8 cellular contexts compared by ENCODE assay signal in the genomic region with DNA sequence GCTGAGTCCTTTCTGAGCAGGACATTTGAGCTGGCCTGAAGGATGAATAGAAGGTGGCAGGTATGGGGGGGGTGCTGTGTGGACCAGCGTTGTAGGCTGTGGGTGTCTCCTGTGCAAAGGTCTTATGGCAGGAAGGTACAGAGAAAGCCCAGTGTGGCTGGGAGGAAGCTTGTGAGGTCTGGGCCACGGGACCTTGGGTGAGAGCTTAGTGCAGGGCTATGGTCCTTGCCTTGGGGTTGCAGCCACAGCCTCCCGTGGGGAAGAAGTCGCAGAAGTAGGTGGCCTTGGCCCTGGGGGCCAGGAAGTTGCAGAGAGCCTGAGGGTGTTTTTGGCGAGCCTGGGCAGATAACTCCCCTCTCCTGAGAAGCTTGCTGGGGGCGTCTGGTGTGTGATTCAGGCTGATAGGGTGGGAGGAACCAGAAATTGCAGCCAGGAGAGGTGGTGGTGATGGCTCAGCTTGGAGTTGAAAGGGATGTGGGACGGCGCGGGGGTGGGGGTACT. TPM values are rescaled to one million over a fixed set of nuclear protein-coding genes. Genes with fewer than 3 reads are reported as not detected.
DNase-seq lines count a peak whose midpoint lies in the region; ATAC-seq, FAIRE-seq and TF ChIP-seq lines count a peak whose summit lies in the region.

No MANE protein-coding gene starts in this region.

- no peaks in the 10 kb centered on the region for H3K9me1 ChIP-seq in keratinocyte (ENCODE audit: control insufficient read depth, extremely low read depth, insufficient read depth, low read length)

- TF ChIP-seq CTCF in keratinocyte (optimal IDR thresholded peaks at IDR 0.05 in 1 of 3, IDR thresholded peaks at IDR 0.05 in 1 of 3, conservative IDR thresholded peaks at IDR 0.05 in 1 of 3; ENCODE audit: extremely low read depth in 1 of 3, insufficient read depth in 2 of 3, low read length in 3 of 3) (no peak), suprapubic skin (IDR thresholded peaks at IDR 0.05) (no peak)

- H3K79me2 ChIP-seq in keratinocyte (ENCODE audit: control insufficient read depth, insufficient read depth, low read length), result peaks cover 75% of the 10 kb centered on the region

- in situ Hi-C loops in KBM-7 (cut with MboI; ENCODE audit: low pct_unique_long_range_greater_than_20kb, low sequenced_read_pairs), result no loop called here

- peaks cover 0 to 21% (median 13%) of the 10 kb centered on the region in 4 donors for H3K4me1 Mint-ChIP-seq in CD4-positive, CD25-positive, alpha-beta regulatory T cell

- TF ChIP-seq POLR2A in suprapubic skin (IDR thresholded peaks at IDR 0.05), result no peak

- H3K27me3 ChIP-seq in CD4-positive, CD25-positive, alpha-beta regulatory T cell (ENCODE audit: control insufficient read depth, insufficient read depth, low read length), result peaks cover 4% of the 10 kb centered on the region
- H3K27me3 ChIP-seq in keratinocyte (ENCODE audit: control insufficient read depth, extremely low read depth, insufficient read depth, low read length) (no peaks in the 10 kb centered on the region), suprapubic skin (no peaks in the 10 kb centered on the region)

- 3% methylated on average over 9 of the region's 9 CpGs for WGBS in suprapubic skin

- H3K4me1 ChIP-seq in CD4-positive, CD25-positive, alpha-beta regulatory T cell (ENCODE audit: control insufficient read depth, insufficient read depth, low read length, poor library complexity, severe bottlenecking), result peaks cover 45% of the 10 kb centered on the region
- peaks cover 50% of the 10 kb centered on the region for H3K4me1 ChIP-seq in keratinocyte (ENCODE audit: control insufficient read depth, extremely low read depth, insufficient read depth, low read length)
- peaks cover 84% of the 10 kb centered on the region for H3K4me1 ChIP-seq in suprapubic skin

- no peaks in the 10 kb centered on the region for H3K9me3 ChIP-seq in CD4-positive, CD25-positive, alpha-beta regulatory T cell (ENCODE audit: control insufficient read depth in 2 of 2, low read length in 2 of 2)
- H3K9me3 ChIP-seq in keratinocyte (ENCODE audit: control insufficient read depth, low read depth, low read length) (no peaks in the 10 kb centered on the region), suprapubic skin (no peaks in the 10 kb centered on the region)

- H3K4me2 ChIP-seq in keratinocyte (ENCODE audit: control insufficient read depth, extremely low read depth, insufficient read depth, low read depth, low read length), result peak overlapping the region; percentile 90

- FAIRE-seq in keratinocyte (lab: Jason Lieb, UNC), result no peak

- no peak for TF ChIP-seq EP300 in suprapubic skin (IDR thresholded peaks at IDR 0.05)

- H3K27ac ChIP-seq in CD4-positive, CD25-positive, alpha-beta regulatory T cell (ENCODE audit: insufficient read depth, low read length, poor library complexity, severe bottlenecking), result no peak overlapping the region
- H3K27ac ChIP-seq in angular gyrus (ENCODE audit: low read depth, low read length), result peak overlapping the region; percentile 51
- H3K27ac ChIP-seq in keratinocyte (ENCODE audit: control insufficient read depth, insufficient read depth, low read length), result peak overlapping the region; percentile 89
- peak overlapping the region; percentile 22 for H3K27ac ChIP-seq in suprapubic skin

- H3K36me3 Mint-ChIP-seq in CD4-positive, CD25-positive, alpha-beta regulatory T cell, result no peaks in the 10 kb centered on the region

- peaks cover 0 to 2% (median 0%) of the 10 kb centered on the region in 7 donors for H3K9me3 Mint-ChIP-seq in CD4-positive, CD25-positive, alpha-beta regulatory T cell

- H4K20me1 ChIP-seq in keratinocyte (ENCODE audit: control insufficient read depth, extremely low read depth, insufficient read depth, low read length), result peaks cover 12% of the 10 kb centered on the region

- H2AFZ ChIP-seq in keratinocyte (ENCODE audit: control insufficient read depth, low read length), result no peak overlapping the region

- no peaks in the 10 kb centered on the region for H3K36me3 ChIP-seq in CD4-positive, CD25-positive, alpha-beta regulatory T cell (ENCODE audit: control insufficient read depth, insufficient read depth, low read length)
- H3K36me3 ChIP-seq in keratinocyte (ENCODE audit: control insufficient read depth in 2 of 2, extremely low read depth in 1 of 2, insufficient read depth in 2 of 2, low read length in 2 of 2), result peaks cover 7 to 21% of the 10 kb centered on the region in 2 experiments
- H3K36me3 ChIP-seq in suprapubic skin, result no peaks in the 10 kb centered on the region

- peaks cover 44% of the 10 kb centered on the region for H3K27me3 Mint-ChIP-seq in CD4-positive, CD25-positive, alpha-beta regulatory T cell

- no peak overlapping the region for H3K4me3 ChIP-seq in CD4-positive, CD25-positive, alpha-beta regulatory T cell (ENCODE audit: low read depth, low read length)
- H3K4me3 ChIP-seq in keratinocyte (ENCODE audit: control insufficient read depth in 2 of 3, extremely low read depth in 1 of 3, insufficient read depth in 2 of 3, low read depth in 1 of 3, low read length in 3 of 3) (peak overlapping the region; percentile 86 to 91 (median 90)), suprapubic skin (peak overlapping the region; percentile 66)

- peak overlapping the region in 1 of 3 donors; percentile 79 for H3K27ac Mint-ChIP-seq in CD4-positive, CD25-positive, alpha-beta regulatory T cell

- peak overlapping the region; percentile 86 for H3K9ac ChIP-seq in keratinocyte (ENCODE audit: control insufficient read depth, extremely low read depth, insufficient read depth, low read length)

- DNase-seq in CD4-positive, CD25-positive, alpha-beta regulatory T cell, result peak in 1 of 3 donors; percentile 31
- DNase-seq in KBM-7 (peak; percentile 84), keratinocyte (ENCODE audit: low read depth, low spot score) (no peak), suprapubic skin (ENCODE audit: low spot score in 2 of 2) (no peak), activated gamma-delta T cell (lab: John Stamatoyannopoulos, UW) (no peak)

- no peak for ATAC-seq in CD4-positive, CD25-positive, alpha-beta regulatory T cell (ENCODE audit: low read depth in 2 of 2)
- ATAC-seq in HG03342 (IDR thresholded peaks at IDR 0.05; ENCODE audit: unreplicated experiment), result no peak
- ATAC-seq in GM18870 (IDR thresholded peaks at IDR 0.05; ENCODE audit: unreplicated experiment), result no peak

- peak overlapping the region; percentile 55 to 86 (median 77) for H3K4me3 Mint-ChIP-seq in CD4-positive, CD25-positive, alpha-beta regulatory T cell

- dilution Hi-C loops in keratinocyte (cut with MboI; ENCODE audit: extremely low pct_ligation_motif_present, low sequenced_read_pairs), result no loop called here

RNA-seq across cellular contexts. Expression of gene FSCN1, which starts 3.0 kb away (rescaled TPM):
- total RNA-seq in CD4-positive, CD25-positive, alpha-beta regulatory T cell, result 7.9 TPM
- polyA plus RNA-seq in CD4-positive, CD25-positive, alpha-beta regulatory T cell, result under 1 TPM in 2 of 4 donors, not detected in 2; 0.07 to 0.14 TPM
- polyA plus RNA-seq in keratinocyte, result 133 to 291 TPM (median 149 TPM) in 3 replicates
- 120 TPM for polyA plus RNA-seq in keratinocyte (2011; ENCODE audit: low read depth)
- 92.2 and 328 TPM in 2 replicates for polyA plus RNA-seq in keratinocyte (2011; cell fraction: cytosol; rRNA removed)
- 106 and 176 TPM in 2 replicates for polyA plus RNA-seq in keratinocyte (2011; cell fraction: nucleus; rRNA removed)
- 132 and 514 TPM in 2 replicates for polyA plus RNA-seq in keratinocyte (2012; ENCODE audit: low replicate concordance)
- polyA minus RNA-seq in keratinocyte, result 100 to 357 TPM (median 134 TPM) in 3 replicates
- polyA minus RNA-seq in keratinocyte (2011; cell fraction: cytosol; rRNA and poly(A)+ RNA removed), result 829 TPM
- polyA minus RNA-seq in keratinocyte (2011; cell fraction: nucleus; rRNA and poly(A)+ RNA removed), result 210 and 230 TPM in 2 replicates
- total RNA-seq in suprapubic skin, result 10 to 100 TPM; 63.0 to 88.9 (median 73.2) TPM
